ENCODE assay signal across 9 cellular contexts in the genomic region with DNA sequence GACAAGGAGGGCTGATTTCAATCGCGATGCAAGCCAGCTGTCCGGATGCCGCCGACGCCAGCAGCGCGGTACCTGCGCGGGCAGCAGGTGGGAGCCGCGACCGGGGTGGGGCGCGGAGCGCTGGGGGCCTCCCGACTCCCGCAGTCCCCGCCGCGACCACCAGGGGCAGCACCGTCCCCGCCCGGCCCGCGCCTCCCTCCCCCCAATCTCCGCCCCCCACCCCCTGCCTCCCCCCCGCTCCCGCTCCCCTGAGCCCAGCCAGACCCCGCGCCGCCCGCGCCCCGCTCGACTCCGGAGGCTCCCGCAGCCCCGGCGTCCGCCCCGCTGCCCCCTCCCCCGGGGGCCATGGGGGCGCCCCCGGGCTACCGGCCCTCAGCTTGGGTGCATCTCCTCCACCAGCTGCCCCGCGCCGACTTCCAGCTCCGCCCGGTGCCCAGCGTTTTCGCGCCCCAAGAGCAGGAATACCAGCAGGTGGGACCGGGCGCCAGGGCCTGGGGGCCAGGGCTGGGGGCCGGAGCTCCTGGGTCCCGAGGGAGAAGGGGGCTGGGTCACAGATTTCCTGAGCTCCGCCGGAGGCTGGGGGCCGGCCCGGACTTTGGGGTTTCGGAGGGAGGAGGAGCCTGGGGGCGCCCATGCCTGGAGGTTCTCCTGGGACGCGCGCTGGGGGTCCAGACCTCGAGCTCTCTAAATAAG. TPM values are rescaled to one million over a fixed set of nuclear protein-coding genes. Genes with fewer than 3 reads are reported as not detected.
DNase-seq lines count a peak whose midpoint lies in the region; ATAC-seq and TF ChIP-seq lines count a peak whose summit lies in the region.
"Had no signal": no experiment of that assay in that cellular context is flagged by ENCODE, and none has a peak within 500 bp of the region (broad histone marks: within the 10 kb centered on the region; RNA-seq: fewer than 3 reads in every experiment).

A gene (plus strand): TSS at position 257 of the 693 bp plus-strand sequence. CDS start 89 bp downstream, at position 346.

- no peak within 1 kb of the TSS for H3K4me3 ChIP-seq in GM12865 (ENCODE audit: low read depth, low read length)

- no peak within 1 kb of the TSS for H3K4me3 Mint-ChIP-seq in activated CD8-positive, alpha-beta T cell treated with anti-CD3 and anti-CD28 coated beads for 36 hours
- H3K4me3 Mint-ChIP-seq: central memory CD8-positive, alpha-beta T cell had no signal

- no peaks in the 10 kb centered on the region for H3K9me3 Mint-ChIP-seq in activated CD8-positive, alpha-beta T cell treated with anti-CD3 and anti-CD28 coated beads for 36 hours

- POLR2A ChIA-PET in activated CD8-positive, alpha-beta T cell treated with anti-CD3 and anti-CD28 coated beads for 36 hours (lab: Charles Lee): interaction anchor here (0.7 to 1.9 kb wide), 3 partner anchors 33 to 214 kb away, joined by 3 to 5 read pairs (median 4); a partner anchor contains a TSS
- POLR2A ChIA-PET in RWPE1 (lab: Yijun Ruan, JAX; ENCODE audit: low non-redundant PET): no interaction called here

- H3K27me3 Mint-ChIP-seq in activated CD8-positive, alpha-beta T cell treated with anti-CD3 and anti-CD28 coated beads for 36 hours: peaks cover 39% of the 10 kb centered on the region

- no peak within 1 kb of the TSS for H3K27ac Mint-ChIP-seq in activated CD8-positive, alpha-beta T cell treated with anti-CD3 and anti-CD28 coated beads for 36 hours

- peak; percentile 79 for ATAC-seq in activated CD8-positive, alpha-beta T cell treated with anti-CD3 and anti-CD28 coated beads for 36 hours
- ATAC-seq in GM19467 (IDR thresholded peaks at IDR 0.05; ENCODE audit: unreplicated experiment): no peak

- intact Hi-C loops in activated CD8-positive, alpha-beta T cell treated with anti-CD3 and anti-CD28 coated beads for 36 hours (cut with micrococcal nuclease): no loop called here

- peaks cover 15% of the 10 kb centered on the region for H3K4me1 Mint-ChIP-seq in activated CD8-positive, alpha-beta T cell treated with anti-CD3 and anti-CD28 coated beads for 36 hours (ENCODE audit: low read depth)

- H3K36me3 Mint-ChIP-seq in activated CD8-positive, alpha-beta T cell treated with anti-CD3 and anti-CD28 coated beads for 36 hours (ENCODE audit: low read depth): no peaks in the 10 kb centered on the region

- CTCF ChIA-PET in activated CD8-positive, alpha-beta T cell treated with anti-CD3 and anti-CD28 coated beads for 36 hours (lab: Charles Lee): interaction anchor here (0.6 to 1.7 kb wide), 14 partner anchors 12 to 256 kb away, joined by 3 to 10 read pairs (median 4); a partner anchor contains a TSS
- CTCF ChIA-PET in RWPE1 (lab: Yijun Ruan, JAX): interaction anchor here (0.5 to 0.6 kb wide), 2 partner anchors 326 to 588 kb away, joined by 3 to 5 read pairs; no protein-coding TSS in a partner anchor

- TF ChIP-seq CTCF in GM12865 (IDR thresholded peaks at IDR 0.05; ENCODE audit: insufficient read depth, low read depth, low read length, missing control alignments): peak; percentile 13
- peak; percentile 68 for TF ChIP-seq CTCF in activated CD8-positive, alpha-beta T cell treated with anti-CD3 and anti-CD28 coated beads for 36 hours (IDR thresholded peaks at IDR 0.05)
- TF ChIP-seq CTCF in RWPE1 (conservative IDR thresholded peaks at IDR 0.05; ENCODE audit: low read depth): no peak

- no peak within 1 kb of the TSS for H3K27ac ChIP-seq in RWPE1

- DNase-seq in GM12865 (ENCODE audit: low read depth): no peak
- DNase-seq in activated CD8-positive, alpha-beta T cell treated with anti-CD3 and anti-CD28 coated beads for 36 hours: peak; percentile 58
- peak; percentile 62 for DNase-seq in globus pallidus (ENCODE audit: low spot score)
- peak; percentile 48 for DNase-seq in stimulated activated CD4-positive, alpha-beta T cell treated with anti-CD3 and anti-CD28 coated beads, Interleukin-12 subunit alpha, Interleukin-12 subunit beta, amount 100 ng/mL, for 4 hours
- DNase-seq in RWPE1 (ENCODE audit: low spot score): no peak
- DNase-seq in NOMO-1 treated with DMSO at 0.1 percent for 48 hours (lab: John Stamatoyannopoulos, UW; ENCODE audit: unreplicated experiment): no peak
- no peak for DNase-seq in SK-N-DZ (ENCODE audit: low spot score)

RNA-seq across cellular contexts. Expression of the gene that starts here (rescaled TPM):
- under 1 TPM in 1 of 2 experiments, not detected in 1; 0.70 TPM for total RNA-seq in activated CD8-positive, alpha-beta T cell treated with anti-CD3 and anti-CD28 coated beads for 36 hours
- 0.68 TPM in 1 of 2 replicates, not detected in the other for polyA plus RNA-seq in SK-N-DZ (2014; cell fraction: cytosol; rRNA removed)
- not detected in 2 replicates for polyA plus RNA-seq in SK-N-DZ (2014; cell fraction: nucleus; rRNA removed)

Comparison
In these comparisons a context has a peak if more than half of its experiments do, and no peak if none do; other contexts are left out.
1. Peak in DNase-seq and ATAC-seq in activated CD8-positive, alpha-beta T cell treated with anti-CD3 and anti-CD28 coated beads for 36 hours; RNA of the gene not detected or under 1 TPM.
2. DNase-seq: peak in globus pallidus (single experiment) and stimulated activated CD4-positive, alpha-beta T cell treated with anti-CD3 and anti-CD28 coated beads, Interleukin-12 subunit alpha, Interleukin-12 subunit beta, amount 100 ng/mL, for 4 hours (single experiment); none in GM12865 (single experiment), RWPE1 (single experiment), NOMO-1 treated with DMSO at 0.1 percent for 48 hours (single experiment) and SK-N-DZ (single experiment).